ENCODE assay signal across 1 cellular context in genomic region chr1:112704908-112705627, GRCh38.
TF ChIP-seq lines count a peak whose summit lies in the region.

No MANE protein-coding gene starts in this region.

TF ChIP-seq in K562, 482 proteins besides CTCF, POLR2A, EP300 and RAD21 (continued from another document and continues in another):
- no peak for TF ChIP-seq RFX7 (CRISPR knock-in tag; IDR thresholded peaks at IDR 0.05)
- TF ChIP-seq TBP (optimal IDR thresholded peaks at IDR 0.05; ENCODE audit: low read depth, low read length): peak; percentile 93
- no peak for TF ChIP-seq POLR3G (IDR thresholded peaks at IDR 0.05; ENCODE audit: extremely low read depth, insufficient read length, insufficient replicate concordance)
- TF ChIP-seq CREB3 (tag; conservative IDR thresholded peaks at IDR 0.05; ENCODE audit: low read depth): no peak
- no peak for TF ChIP-seq ZNF57 (CRISPR knock-in tag; IDR thresholded peaks at IDR 0.05)
- no peak for TF ChIP-seq FOXP4 (CRISPR knock-in tag; IDR thresholded peaks at IDR 0.05; ENCODE audit: borderline replicate concordance)
- TF ChIP-seq PML (IDR thresholded peaks at IDR 0.05; ENCODE audit: low read length): peak; percentile 61; the same call in 1 of the 2 replicates
- peak; percentile 92 for TF ChIP-seq VEZF1 (CRISPR knock-in tag; IDR thresholded peaks at IDR 0.05)
- peak in 1 of 2 experiments; percentile 36; a peak in 1 of 4 replicates for TF ChIP-seq KDM1A (IDR thresholded peaks at IDR 0.05)
- TF ChIP-seq SOX6 (IDR thresholded peaks at IDR 0.05): 0 out of 2 replicates have a peak, but pooled peaks have one; percentile 51
- TF ChIP-seq RBM39 (optimal IDR thresholded peaks at IDR 0.05; ENCODE audit: low read depth, low read length): peak; percentile 21
- peak; percentile 97 for TF ChIP-seq CTBP1 (IDR thresholded peaks at IDR 0.05; ENCODE audit: borderline replicate concordance)
- no peak for TF ChIP-seq NFATC3 (IDR thresholded peaks at IDR 0.05)
- TF ChIP-seq PRDM10 (IDR thresholded peaks at IDR 0.05; ENCODE audit: partially characterized antibody): peak; percentile 57
- no peak for TF ChIP-seq EZH2 (IDR thresholded peaks at IDR 0.05; ENCODE audit: borderline replicate concordance, low read depth, low read length)
- TF ChIP-seq BCLAF1 (IDR thresholded peaks at IDR 0.05; ENCODE audit: borderline replicate concordance in 1 of 2, control insufficient read depth in 1 of 2, low read depth in 2 of 2, low read length in 1 of 2): no peak
- TF ChIP-seq SMARCE1 (IDR thresholded peaks at IDR 0.05): peak; percentile 77
- no peak for TF ChIP-seq THRA (IDR thresholded peaks at IDR 0.05)
- TF ChIP-seq ZBTB12 (CRISPR knock-in tag; IDR thresholded peaks at IDR 0.05): no peak
- TF ChIP-seq PHF8 (IDR thresholded peaks at IDR 0.05; ENCODE audit: borderline replicate concordance, low read length): peak; percentile 39; the same call in 1 of the 2 replicates
- TF ChIP-seq SRF (CRISPR knock-in tag; IDR thresholded peaks at IDR 0.05): peak in 1 of 2 experiments; percentile 83; a peak in 2 of 4 replicates
- TF ChIP-seq NR0B1 (IDR thresholded peaks at IDR 0.05; ENCODE audit: partially characterized antibody): no peak
- TF ChIP-seq SMARCA5 (IDR thresholded peaks at IDR 0.05): peak; percentile 0
- no peak for TF ChIP-seq ZFPM2 (CRISPR knock-in tag; IDR thresholded peaks at IDR 0.05)
- TF ChIP-seq SNRNP70 (optimal IDR thresholded peaks at IDR 0.05; ENCODE audit: low read depth, low read length): no peak
- TF ChIP-seq CC2D1A (IDR thresholded peaks at IDR 0.05): no peak; the same call in 1 of the 2 replicates
- TF ChIP-seq STAG1 (CRISPR knock-in tag; IDR thresholded peaks at IDR 0.05; ENCODE audit: borderline replicate concordance): no peak
- 0 out of 2 replicates have a peak, but pooled peaks have one; percentile 4 for TF ChIP-seq FOXM1 (IDR thresholded peaks at IDR 0.05; ENCODE audit: low read depth)
- TF ChIP-seq FOXM1 (CRISPR knock-in tag; IDR thresholded peaks at IDR 0.05; ENCODE audit: low read depth): no peak; the same call in 1 of the 2 replicates
- peak; percentile 82 for TF ChIP-seq KDM5B (IDR thresholded peaks at IDR 0.05; ENCODE audit: insufficient replicate concordance, low read depth, low read length)
- peak in 1 of 2 experiments; percentile 39; a peak in 2 of 4 replicates for TF ChIP-seq SIX5 (IDR thresholded peaks at IDR 0.05; ENCODE audit: borderline replicate concordance in 1 of 2, insufficient read depth in 1 of 2, low read depth in 1 of 2, low read length in 2 of 2)
- no peak for TF ChIP-seq NFIX (CRISPR knock-in tag; IDR thresholded peaks at IDR 0.05; ENCODE audit: low read depth)
- peak; percentile 48 to 95; a peak in 3 of 4 replicates for TF ChIP-seq ETV6 (IDR thresholded peaks at IDR 0.05; ENCODE audit: borderline replicate concordance in 1 of 2, low read depth in 2 of 2, low read length in 1 of 2)
- TF ChIP-seq ETV6 (CRISPR knock-in tag; IDR thresholded peaks at IDR 0.05; ENCODE audit: borderline replicate concordance): no peak
- peak; percentile 35 for TF ChIP-seq TAF7 (tag; IDR thresholded peaks at IDR 0.05)
- TF ChIP-seq SMAD4 (CRISPR knock-in tag; conservative IDR thresholded peaks at IDR 0.05): peak; percentile 9; the same call in 1 of the 2 replicates
- peak; percentile 76 for TF ChIP-seq GABPA (tag; conservative IDR thresholded peaks at IDR 0.05; ENCODE audit: low read depth)
- TF ChIP-seq MECOM (CRISPR knock-in tag; IDR thresholded peaks at IDR 0.05): 0 out of 2 replicates have a peak, but pooled peaks have one; percentile 19
- TF ChIP-seq KLF10 (CRISPR knock-in tag; IDR thresholded peaks at IDR 0.05): no peak
- no peak for TF ChIP-seq ZNF354B (CRISPR knock-in tag; IDR thresholded peaks at IDR 0.05)
- TF ChIP-seq NRF1 (conservative IDR thresholded peaks at IDR 0.05 in 1 of 2, IDR thresholded peaks at IDR 0.05 in 1 of 2): peak; percentile 62 to 69; a peak in 3 of 4 replicates
- TF ChIP-seq ZNF644 (tag; IDR thresholded peaks at IDR 0.05; ENCODE audit: low read depth): no peak
- peak; percentile 48; the same call in 1 of the 2 replicates for TF ChIP-seq CREB1 (IDR thresholded peaks at IDR 0.05)
- 0 out of 2 replicates have a peak, but pooled peaks have one; percentile 53 for TF ChIP-seq CREB1 (CRISPR knock-in tag; IDR thresholded peaks at IDR 0.05)
- peak; percentile 67 for TF ChIP-seq RBFOX2 (IDR thresholded peaks at IDR 0.05; ENCODE audit: low read depth, low read length)
- TF ChIP-seq CAMTA2 (CRISPR knock-in tag; conservative IDR thresholded peaks at IDR 0.05): no peak
- TF ChIP-seq HBP1 (CRISPR knock-in tag; IDR thresholded peaks at IDR 0.05): no peak
- TF ChIP-seq SETDB1 (IDR thresholded peaks at IDR 0.05; ENCODE audit: low read length): peak; percentile 3
